In genomic region chr17:76753061-76753961, GRCh38 we compare ENCODE assay signal across 12 cellular contexts. TPM values are rescaled to one million over a fixed set of nuclear protein-coding genes. Genes with fewer than 3 reads are reported as not detected.
A peak's percentile ranks its signal among the peaks of the same experiment; 100 is the strongest.
DNase-seq lines count a peak whose midpoint lies in the region; ATAC-seq and TF ChIP-seq lines count a peak whose summit lies in the region.
"Had no signal": no experiment of that assay in that cellular context is flagged by ENCODE, and none has a peak within 500 bp of the region (broad histone marks: within the 10 kb centered on the region; RNA-seq: fewer than 3 reads in every experiment).

No MANE protein-coding gene starts in this region.

- peak; percentile 77 for DNase-seq in activated CD4-positive, alpha-beta T cell treated with anti-CD3 and anti-CD28 coated beads, Interleukin-2, amount 10 ng/mL, durations not matched to agents 24 days and 14 days
- DNase-seq in activated CD4-positive, alpha-beta T cell treated with anti-CD3 and anti-CD28 coated beads for 1 hour: no peak
- DNase-seq in activated CD4-positive, alpha-beta memory T cell treated with anti-CD3 and anti-CD28 coated beads, Interleukin-2, amount 10 ng/mL, durations not matched to agents 7 days and 5 days: no peak
- DNase-seq in stimulated activated naive CD4-positive, alpha-beta T cell (lab: John Stamatoyannopoulos, UW): peak; percentile 16 to 92 (median 70)
- no peak for DNase-seq in ascending aorta (ENCODE audit: low spot score in 2 of 2)
- DNase-seq in germinal center (ENCODE audit: low spot score): no peak
- DNase-seq: DMS53, KBM-7, lower lobe of right lung, pancreas had no signal

- H3K4me1 ChIP-seq in duodenal mucosa (ENCODE audit: control insufficient read depth in 1 of 2, insufficient read depth in 2 of 2, low read length in 2 of 2) (no peaks in the 10 kb centered on the region), ascending aorta (no peaks in the 10 kb centered on the region)
- H3K4me1 ChIP-seq: pancreas had no signal

- peaks cover 23% of the 10 kb centered on the region for H3K4me1 Mint-ChIP-seq in activated CD4-positive, alpha-beta T cell treated with anti-CD3 and anti-CD28 coated beads, Interleukin-2, amount 10 ng/mL, durations not matched to agents 24 days and 14 days
- peaks cover 25% of the 10 kb centered on the region for H3K4me1 Mint-ChIP-seq in activated CD4-positive, alpha-beta memory T cell treated with anti-CD3 and anti-CD28 coated beads, Interleukin-2, amount 10 ng/mL, durations not matched to agents 7 days and 5 days

- ATAC-seq in HG03025 (IDR thresholded peaks at IDR 0.05; ENCODE audit: low FRiP score, unreplicated experiment): no peak
- ATAC-seq: pancreas had no signal

- no peaks in the 10 kb centered on the region for H3K27me3 Mint-ChIP-seq in activated CD4-positive, alpha-beta T cell treated with anti-CD3 and anti-CD28 coated beads, Interleukin-2, amount 10 ng/mL, durations not matched to agents 24 days and 14 days
- no peaks in the 10 kb centered on the region for H3K27me3 Mint-ChIP-seq in activated CD4-positive, alpha-beta memory T cell treated with anti-CD3 and anti-CD28 coated beads, Interleukin-2, amount 10 ng/mL, durations not matched to agents 7 days and 5 days

- H3K27me3 ChIP-seq in duodenal mucosa (ENCODE audit: control insufficient read depth in 1 of 2, insufficient read depth in 2 of 2, low read length in 2 of 2) (no peaks in the 10 kb centered on the region), ascending aorta (no peaks in the 10 kb centered on the region)
- H3K27me3 ChIP-seq: pancreas had no signal

- POLR2A ChIA-PET in activated CD4-positive, alpha-beta memory T cell treated with anti-CD3 and anti-CD28 coated beads, Interleukin-2, amount 10 ng/mL, durations not matched to agents 7 days and 5 days (lab: Charles Lee): interaction anchor here (0.6 to 3.4 kb wide), 8 partner anchors 10 to 400 kb away, joined by 3 to 67 read pairs (median 6); partner anchors contain the start of genes MFSD11 and SRSF2

- CTCF ChIA-PET in activated CD4-positive, alpha-beta memory T cell treated with anti-CD3 and anti-CD28 coated beads, Interleukin-2, amount 10 ng/mL, durations not matched to agents 7 days and 5 days (lab: Charles Lee): interaction anchor here (0.6 to 1.3 kb wide), 4 partner anchors 14 to 457 kb away, joined by 3 read pairs; no protein-coding TSS in a partner anchor

- H3K36me3 Mint-ChIP-seq in activated CD4-positive, alpha-beta T cell treated with anti-CD3 and anti-CD28 coated beads, Interleukin-2, amount 10 ng/mL, durations not matched to agents 24 days and 14 days (ENCODE audit: low read depth): peaks cover 38% of the 10 kb centered on the region
- peaks cover 31% of the 10 kb centered on the region for H3K36me3 Mint-ChIP-seq in activated CD4-positive, alpha-beta memory T cell treated with anti-CD3 and anti-CD28 coated beads, Interleukin-2, amount 10 ng/mL, durations not matched to agents 7 days and 5 days (ENCODE audit: low read depth)

- H3K9ac ChIP-seq in duodenal mucosa (ENCODE audit: low read depth in 1 of 2, low read length in 2 of 2): peak overlapping the region in 1 of 2 donors; percentile 28

- H3K27ac Mint-ChIP-seq in activated CD4-positive, alpha-beta T cell treated with anti-CD3 and anti-CD28 coated beads, Interleukin-2, amount 10 ng/mL, durations not matched to agents 24 days and 14 days: peak overlapping the region; percentile 92
- H3K27ac Mint-ChIP-seq in activated CD4-positive, alpha-beta memory T cell treated with anti-CD3 and anti-CD28 coated beads, Interleukin-2, amount 10 ng/mL, durations not matched to agents 7 days and 5 days: peak overlapping the region; percentile 88

- H3K36me3 ChIP-seq in duodenal mucosa (ENCODE audit: control insufficient read depth in 1 of 2, insufficient read depth in 2 of 2, low read length in 2 of 2) (peaks cover 0 to 20% of the 10 kb centered on the region in 2 donors), ascending aorta (peaks cover 33 to 51% of the 10 kb centered on the region in 2 donors)

- peak overlapping the region; percentile 89 for H3K4me3 Mint-ChIP-seq in activated CD4-positive, alpha-beta T cell treated with anti-CD3 and anti-CD28 coated beads, Interleukin-2, amount 10 ng/mL, durations not matched to agents 24 days and 14 days
- peak overlapping the region; percentile 82 for H3K4me3 Mint-ChIP-seq in activated CD4-positive, alpha-beta memory T cell treated with anti-CD3 and anti-CD28 coated beads, Interleukin-2, amount 10 ng/mL, durations not matched to agents 7 days and 5 days

- no peak overlapping the region for H3K27ac ChIP-seq in duodenal mucosa (ENCODE audit: low read depth, low read length)
- H3K27ac ChIP-seq in ascending aorta: no peak overlapping the region
- H3K27ac ChIP-seq: lower lobe of right lung, pancreas had no signal

- H3K4me3 ChIP-seq in duodenal mucosa (ENCODE audit: low read depth in 1 of 2, low read length in 2 of 2): peak overlapping the region; percentile 14 to 41
- no peak overlapping the region for H3K4me3 ChIP-seq in ascending aorta
- H3K4me3 ChIP-seq: lower lobe of right lung, pancreas had no signal

- H3K9me3 Mint-ChIP-seq in activated CD4-positive, alpha-beta T cell treated with anti-CD3 and anti-CD28 coated beads, Interleukin-2, amount 10 ng/mL, durations not matched to agents 24 days and 14 days: no peaks in the 10 kb centered on the region
- H3K9me3 Mint-ChIP-seq in activated CD4-positive, alpha-beta memory T cell treated with anti-CD3 and anti-CD28 coated beads, Interleukin-2, amount 10 ng/mL, durations not matched to agents 7 days and 5 days: no peaks in the 10 kb centered on the region

- H3K9me3 ChIP-seq in duodenal mucosa (ENCODE audit: control insufficient read depth in 1 of 2, low read length in 2 of 2): no peaks in the 10 kb centered on the region
- H3K9me3 ChIP-seq in ascending aorta: no peaks in the 10 kb centered on the region
- H3K9me3 ChIP-seq: lower lobe of right lung, pancreas had no signal

- intact Hi-C loops in activated CD4-positive, alpha-beta T cell treated with anti-CD3 and anti-CD28 coated beads, Interleukin-2, amount 10 ng/mL, durations not matched to agents 24 days and 14 days (cut with micrococcal nuclease): loop anchor here (2.0 kb wide), 1 partner anchor 15 kb away; the partner anchor contains the start of gene MFSD11
- intact Hi-C loops in ascending aorta (cut with DNase I): no loop called here

- TF ChIP-seq CTCF in ascending aorta (IDR thresholded peaks at IDR 0.05): no peak

RNA-seq across cellular contexts. Expression of gene MFSD11, which starts 15.4 kb away (rescaled TPM):
- total RNA-seq in activated CD4-positive, alpha-beta T cell treated with anti-CD3 and anti-CD28 coated beads, Interleukin-2, amount 10 ng/mL, durations not matched to agents 24 days and 14 days: 15.1 and 15.3 TPM in 2 replicates
- total RNA-seq in activated CD4-positive, alpha-beta memory T cell treated with anti-CD3 and anti-CD28 coated beads, Interleukin-2, amount 10 ng/mL, durations not matched to agents 7 days and 5 days: 10 to 100 TPM; 24.5 to 28.2 TPM
- total RNA-seq in ascending aorta: 13.4 TPM

RNA-seq across cellular contexts. Expression of gene SRSF2, which starts 16.2 kb away (rescaled TPM):
- 515 and 539 TPM in 2 replicates for total RNA-seq in activated CD4-positive, alpha-beta T cell treated with anti-CD3 and anti-CD28 coated beads, Interleukin-2, amount 10 ng/mL, durations not matched to agents 24 days and 14 days
- 100 to 1,000 TPM; 316 to 325 TPM for total RNA-seq in activated CD4-positive, alpha-beta memory T cell treated with anti-CD3 and anti-CD28 coated beads, Interleukin-2, amount 10 ng/mL, durations not matched to agents 7 days and 5 days
- 429 TPM for total RNA-seq in ascending aorta

RNA-seq across cellular contexts. Expression of gene METTL23, which starts 26.7 kb away (rescaled TPM):
- total RNA-seq in activated CD4-positive, alpha-beta T cell treated with anti-CD3 and anti-CD28 coated beads, Interleukin-2, amount 10 ng/mL, durations not matched to agents 24 days and 14 days: 32.9 and 35.5 TPM in 2 replicates
- total RNA-seq in activated CD4-positive, alpha-beta memory T cell treated with anti-CD3 and anti-CD28 coated beads, Interleukin-2, amount 10 ng/mL, durations not matched to agents 7 days and 5 days: 10 to 100 TPM; 43.0 to 48.0 TPM
- 31.2 TPM for total RNA-seq in ascending aorta

RNA-seq across cellular contexts. Expression of gene JMJD6, which starts 26.9 kb away (rescaled TPM):
- 82.5 and 86.3 TPM in 2 replicates for total RNA-seq in activated CD4-positive, alpha-beta T cell treated with anti-CD3 and anti-CD28 coated beads, Interleukin-2, amount 10 ng/mL, durations not matched to agents 24 days and 14 days
- 10 to 100 TPM; 66.8 to 68.0 TPM for total RNA-seq in activated CD4-positive, alpha-beta memory T cell treated with anti-CD3 and anti-CD28 coated beads, Interleukin-2, amount 10 ng/mL, durations not matched to agents 7 days and 5 days
- total RNA-seq in ascending aorta: 29.4 TPM

RNA-seq across cellular contexts. Expression of gene MXRA7, which starts 42.5 kb away (rescaled TPM):
- total RNA-seq in activated CD4-positive, alpha-beta T cell treated with anti-CD3 and anti-CD28 coated beads, Interleukin-2, amount 10 ng/mL, durations not matched to agents 24 days and 14 days: 3.4 and 3.7 TPM in 2 replicates
- 1 to 10 TPM; 7.5 to 8.5 TPM for total RNA-seq in activated CD4-positive, alpha-beta memory T cell treated with anti-CD3 and anti-CD28 coated beads, Interleukin-2, amount 10 ng/mL, durations not matched to agents 7 days and 5 days
- 122 TPM for total RNA-seq in ascending aorta

Comparison
In these comparisons a context has a peak if more than half of its experiments do, and no peak if none do; other contexts are left out.
1. DNase-seq: peak in activated CD4-positive, alpha-beta T cell treated with anti-CD3 and anti-CD28 coated beads, Interleukin-2, amount 10 ng/mL, durations not matched to agents 24 days and 14 days (single experiment) and stimulated activated naive CD4-positive, alpha-beta T cell (6 of 6); none in activated CD4-positive, alpha-beta T cell treated with anti-CD3 and anti-CD28 coated beads for 1 hour (single experiment), activated CD4-positive, alpha-beta memory T cell treated with anti-CD3 and anti-CD28 coated beads, Interleukin-2, amount 10 ng/mL, durations not matched to agents 7 days and 5 days (single experiment), ascending aorta (0 of 2) and germinal center (single experiment).
2. H3K4me3 ChIP-seq: peak in duodenal mucosa (2 of 2); none in ascending aorta (0 of 2).